ENCODE assay signal across 8 cellular contexts in genomic region chr19:57769345-57770131, GRCh38. TPM values are rescaled to one million over a fixed set of nuclear protein-coding genes. Genes with fewer than 3 reads are reported as not detected.
DNase-seq lines count a peak whose midpoint lies in the region; ATAC-seq and TF ChIP-seq lines count a peak whose summit lies in the region.

Gene ZNF586, plus strand, starts transcription at chr19:57769676. Its CDS starts 167 bp downstream, at chr19:57769843.

- TF ChIP-seq CTCF in HFFc6 (IDR thresholded peaks at IDR 0.05) (no peak), NB4 (IDR thresholded peaks at IDR 0.05; ENCODE audit: low read depth, low read length) (no peak), adrenal gland (IDR thresholded peaks at IDR 0.05) (no peak), heart right ventricle (IDR thresholded peaks at IDR 0.05) (no peak), upper lobe of left lung (IDR thresholded peaks at IDR 0.05) (no peak)

- H3K9me3 ChIP-seq in adrenal gland (replicated peaks in 1 of 3) (no peaks in the 10 kb centered on the region), heart right ventricle (peaks cover 0 to 78% (median 9%) of the 10 kb centered on the region in 11 donors), upper lobe of left lung (peaks cover 4 to 32% (median 23%) of the 10 kb centered on the region in 4 donors)

- TF ChIP-seq EP300 in upper lobe of left lung (IDR thresholded peaks at IDR 0.05): no peak

- H3K4me1 ChIP-seq in adrenal gland (replicated peaks in 1 of 2): peaks cover 0 to 15% of the 10 kb centered on the region in 2 donors
- H3K4me1 ChIP-seq in heart right ventricle: peaks cover 0 to 46% (median 24%) of the 10 kb centered on the region in 9 donors
- peaks cover 13 to 21% (median 14%) of the 10 kb centered on the region in 4 donors for H3K4me1 ChIP-seq in upper lobe of left lung

- peak within 1 kb of the TSS; percentile 74 for H3K4me3 ChIP-seq in NB4 (ENCODE audit: low read depth, low read length)
- H3K4me3 ChIP-seq in adrenal gland: peak within 1 kb of the TSS in 3 of 4 donors; percentile 62 to 85 (median 68)
- H3K4me3 ChIP-seq in heart right ventricle: peak within 1 kb of the TSS; percentile 72 to 99 (median 95)
- H3K4me3 ChIP-seq in upper lobe of left lung: peak within 1 kb of the TSS; percentile 88 to 99 (median 96)

- H3K4me3 Mint-ChIP-seq in HFFc6: peak within 1 kb of the TSS; percentile 90

- peaks cover 55% of the 10 kb centered on the region for H3K9me3 Mint-ChIP-seq in HFFc6

- H3K27me3 ChIP-seq in adrenal gland (no peaks in the 10 kb centered on the region), heart right ventricle (no peaks in the 10 kb centered on the region), upper lobe of left lung (no peaks in the 10 kb centered on the region)

- ATAC-seq in heart right ventricle (peak; percentile 96 to 99 (median 98)), upper lobe of left lung (ENCODE audit: low FRiP score in 2 of 2) (peak; percentile 97 to 99)

- H3K27me3 Mint-ChIP-seq in HFFc6 (ENCODE audit: insufficient read depth): peaks cover 2% of the 10 kb centered on the region; the same call in 1 of the 2 replicates

- peaks cover 15% of the 10 kb centered on the region for H3K4me1 Mint-ChIP-seq in HFFc6 (ENCODE audit: low read depth)

- H3K27ac ChIP-seq in adrenal gland (peak within 1 kb of the TSS in 4 of 5 donors; percentile 56 to 91 (median 86)), heart right ventricle (peak within 1 kb of the TSS; percentile 72 to 95 (median 91)), upper lobe of left lung (peak within 1 kb of the TSS; percentile 83 to 94 (median 86))

- peaks cover 67% of the 10 kb centered on the region for H3K36me3 Mint-ChIP-seq in HFFc6 (ENCODE audit: low read depth)

- TF ChIP-seq POLR2A in NB4 (IDR thresholded peaks at IDR 0.05; ENCODE audit: extremely low read depth, insufficient read length): peak; percentile 72
- peak in 1 of 2 donors; percentile 63 for TF ChIP-seq POLR2A in adrenal gland (IDR thresholded peaks at IDR 0.05)
- peak in 2 of 4 donors; percentile 47 to 62 for TF ChIP-seq POLR2A in upper lobe of left lung (IDR thresholded peaks at IDR 0.05)

- H3K36me3 ChIP-seq in adrenal gland (replicated peaks in 1 of 2) (no peaks in the 10 kb centered on the region), heart right ventricle (peaks cover 0 to 48% (median 22%) of the 10 kb centered on the region in 9 donors), upper lobe of left lung (peaks cover 0 to 32% (median 16%) of the 10 kb centered on the region in 4 donors)

- peak; percentile 81 for DNase-seq in GM04504 (ENCODE audit: low read depth)
- DNase-seq in HFFc6: peak; percentile 89
- peak; percentile 90 for DNase-seq in NB4 (ENCODE audit: low read depth)
- DNase-seq in T-helper 1 cell: peak; percentile 73 to 92 (median 81)
- DNase-seq in adrenal gland: peak; percentile 88 to 97 (median 93)
- DNase-seq in heart right ventricle: peak; percentile 87 to 91
- DNase-seq in posterior vena cava (ENCODE audit: low spot score): peak; percentile 96
- DNase-seq in upper lobe of left lung: peak; percentile 91 to 93

- intact Hi-C loops in adrenal gland (cut with DNase I) (no loop called here), heart right ventricle (cut with DNase I) (loop anchor here in 1 of 10 donors (1.0 kb wide), 1 partner anchor 118 kb away; no protein-coding TSS in a partner anchor), posterior vena cava (cut with DNase I) (loop anchor here in 1 of 2 donors (10.0 kb wide), 1 partner anchor 225 kb away; no protein-coding TSS in a partner anchor)

- 2 to 6% (median 3%) methylated on average over 24 to 61 of the region's 61 CpGs for WGBS in adrenal gland, 4 donors
- WGBS in heart right ventricle, 2 donors: 2 to 3% methylated on average over 61 of the region's 61 CpGs
- 5 to 7% methylated on average over 33 to 58 of the region's 61 CpGs for WGBS in upper lobe of left lung, 2 donors

- peak within 1 kb of the TSS; percentile 87 for H3K27ac Mint-ChIP-seq in HFFc6

RNA-seq across cellular contexts. Expression of gene ZNF586, which starts in this region (rescaled TPM):
- total RNA-seq in HFFc6 (2021; fragmentation: NEBNext Ultra II Directional; extraction: Animal tissue kit (Norgen Biotek cat#: 25700)): 1 to 10 TPM; 6.4 to 8.8 (median 6.9) TPM
- total RNA-seq in adrenal gland (10 to 100 TPM in 7 of 8 donors, 1 to 10 TPM in 1; 5.1 to 16.7 (median 14.6) TPM), heart right ventricle (10 to 100 TPM in 6 of 10 donors, 1 to 10 TPM in 4; 7.6 to 14.4 (median 11.0) TPM), posterior vena cava (10 to 100 TPM in 1 of 2 donors, 1 to 10 TPM in 1; 9.8 to 15.1 TPM), upper lobe of left lung (10 to 100 TPM; 13.2 to 30.4 (median 19.6) TPM)
- polyA plus RNA-seq in adrenal gland (1 to 10 TPM; 3.6 to 7.0 (median 5.4) TPM), heart right ventricle (1 to 10 TPM; 6.7 to 8.8 TPM)

Comparison
In these comparisons a context has a peak if more than half of its experiments do, and no peak if none do; other contexts are left out.
1. Peak in every context shown above with its lines: DNase-seq, ATAC-seq, H3K4me3 ChIP-seq and H3K27ac ChIP-seq.